In genomic region chr4:3473251-3473942, GRCh38 we compare ENCODE assay signal across 18 cellular contexts. TPM values are rescaled to one million over a fixed set of nuclear protein-coding genes. Genes with fewer than 3 reads are reported as not detected.
"Had no signal": no experiment of that assay in that cellular context is flagged by ENCODE, and none has a peak within 500 bp of the region (broad histone marks: within the 10 kb centered on the region; RNA-seq: fewer than 3 reads in every experiment).

No MANE protein-coding gene starts in this region.

- ATAC-seq: left lung had no signal

- H3K27ac ChIP-seq: brain microvascular endothelial cell, left lung, sigmoid colon, upper lobe of left lung had no signal

- H3K36me3 ChIP-seq: brain microvascular endothelial cell, left lung, sigmoid colon, upper lobe of left lung had no signal

- H3K9me3 ChIP-seq: left lung, sigmoid colon, upper lobe of left lung had no signal

- FAIRE-seq: TTC549 had no signal

- DNase-seq: activated CD4-positive, alpha-beta T cell treated with anti-CD3 and anti-CD28 coated beads, Interleukin-2, amount 50 U/mL, for 1 hour; activated CD4-positive, CD25-positive, alpha-beta regulatory T cell; activated effector memory CD4-positive, alpha-beta T cell treated with Interleukin-2 at 50 U/mL for 16 hours; activated T-cell treated with anti-CD3 and anti-CD28 coated beads, Interleukin-2, amount 50 U/mL, for 1 hour; amygdala; brain microvascular endothelial cell; cerebellar nuclear complex; endodermal cell; islet precursor cell; sigmoid colon; stimulated activated CD4-positive, alpha-beta T cell treated with anti-CD3 and anti-CD28 coated beads, Interleukin-12 subunit alpha, Interleukin-12 subunit beta, amount 100 ng/mL, for 4 hours; stimulated activated naive CD4-positive, alpha-beta T cell treated with Interleukin-2 at 50 U/mL for 16 hours; T-helper 2 cell had no signal

- H3K27me3 ChIP-seq: upper lobe of left lung had no signal

- H3K4me1 ChIP-seq: left lung, sigmoid colon had no signal

- H3K4me3 ChIP-seq: left lung, sigmoid colon, upper lobe of left lung had no signal

RNA-seq across cellular contexts. Expression of gene DOK7, which starts 10.3 kb away (rescaled TPM):
- total RNA-seq: dermis microvascular lymphatic vessel endothelial cell, mesenteric fat pad had no signal

RNA-seq across cellular contexts. Expression of gene HGFAC, which starts 31.6 kb away (rescaled TPM):
- total RNA-seq: mesenteric fat pad had no signal
